In the genomic region with DNA sequence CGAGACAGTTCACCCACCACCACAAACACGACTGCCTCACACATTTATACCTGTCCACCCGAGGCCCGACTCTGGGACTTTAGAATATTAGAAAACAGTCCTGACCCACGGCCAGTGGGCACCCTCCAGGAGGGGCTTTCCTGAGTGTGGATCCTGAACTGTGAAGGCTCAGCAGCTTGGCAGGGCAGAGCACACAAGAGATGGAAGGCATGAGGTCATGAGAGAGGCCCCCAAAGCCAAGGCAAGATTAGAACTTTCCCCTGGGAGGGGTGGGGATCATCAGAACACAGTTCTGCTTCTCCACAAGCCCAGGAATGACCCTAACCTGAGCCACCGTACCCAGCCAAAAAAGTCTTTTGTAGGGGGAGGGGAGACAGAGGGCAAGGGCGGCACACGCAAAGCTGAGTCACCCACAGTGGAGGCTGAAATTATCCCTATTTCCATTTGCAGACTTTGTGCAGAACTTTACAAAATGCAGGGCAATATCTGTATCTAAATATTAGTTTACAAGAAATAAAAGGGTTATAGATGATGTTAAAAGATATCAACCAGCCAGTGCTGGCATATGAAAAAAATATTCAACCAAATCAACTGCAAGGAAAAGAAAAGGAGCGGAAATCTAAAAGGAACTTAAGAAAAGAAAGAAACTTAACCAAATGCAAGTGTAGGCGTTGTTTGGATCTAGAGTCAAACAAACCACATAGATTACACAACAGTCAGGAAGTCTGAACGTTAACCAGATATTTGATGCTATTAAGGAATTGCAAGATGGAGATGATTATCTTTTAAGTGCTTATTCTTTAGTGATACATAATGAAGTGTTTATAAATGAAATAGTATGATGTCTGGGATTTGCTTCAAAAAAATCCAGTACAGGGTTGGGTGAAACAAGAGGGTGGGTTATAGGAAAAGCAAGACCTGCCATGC, we compare ENCODE assay signal across 8 cellular contexts. TPM values are rescaled to one million over a fixed set of nuclear protein-coding genes. Genes with fewer than 3 reads are reported as not detected.
DNase-seq lines count a peak whose midpoint lies in the region; ATAC-seq and TF ChIP-seq lines count a peak whose summit lies in the region.
"Not testable (repeated sequence)": the region's sequence is repeated elsewhere in the genome, so short reads cannot be mapped to it uniquely, and the experiment has no call there.

No MANE protein-coding gene starts in this region.

- not testable (repeated sequence) for H2BK5ac ChIP-seq in H9 (ENCODE audit: insufficient read length, low read length)

- H2BK120ac ChIP-seq in H9 (ENCODE audit: low read depth, low read length, poor library complexity, severe bottlenecking), result not testable (repeated sequence)

- H4K5ac ChIP-seq in H9 (ENCODE audit: insufficient read length, low read depth, low read length), result not testable (repeated sequence)

- H3K23me2 ChIP-seq in H9 (ENCODE audit: insufficient read length, low read depth, low read length, poor library complexity, severe bottlenecking), result not testable (repeated sequence)

- H3K36me3 Mint-ChIP-seq in CD14-positive monocyte; H9 (ENCODE audit: insufficient read depth in 1 of 3, low read depth in 3 of 3); T-helper 17 cell (ENCODE audit: low read depth); activated T-cell treated with anti-CD3 and anti-CD28 coated beads, Interleukin-2, amount 50 U/mL, for 72 hours (ENCODE audit: insufficient read depth in 2 of 2); dendritic cell treated with granulocyte-macrophage colony-stimulating factor and Interleukin-4, amounts not matched to agents 40 ng/mL and 50 ng/mL, for 4 days (ENCODE audit: low read depth): not testable (repeated sequence)

- not testable (repeated sequence) for H3K4ac ChIP-seq in H9 (ENCODE audit: low read depth, low read length)

- not testable (repeated sequence) for H3T11ph ChIP-seq in H9 (ENCODE audit: low read length)

- not testable (repeated sequence) for H4K91ac ChIP-seq in H9 (ENCODE audit: insufficient read length, low read depth, low read length)

- not testable (repeated sequence) for H3K23ac ChIP-seq in H9 (ENCODE audit: insufficient read length, low read depth, low read length)

- not testable (repeated sequence) for H3K27me3 Mint-ChIP-seq in CD14-positive monocyte (ENCODE audit: low read depth in 3 of 3); T-helper 17 cell; activated T-cell treated with anti-CD3 and anti-CD28 coated beads, Interleukin-2, amount 50 U/mL, for 72 hours (ENCODE audit: low read depth); dendritic cell treated with granulocyte-macrophage colony-stimulating factor and Interleukin-4, amounts not matched to agents 40 ng/mL and 50 ng/mL, for 4 days
- H3K27me3 Mint-ChIP-seq in H9 (ENCODE audit: low read depth), result peaks cover 16% of the 10 kb centered on the region

- DNase-seq in CD14-positive monocyte (ENCODE audit: low spot score); T-helper 17 cell; activated T-cell treated with anti-CD3 and anti-CD28 coated beads, Interleukin-2, amount 50 U/mL, for 72 hours; hepatocyte (ENCODE audit: low spot score); upper lobe of right lung: not testable (repeated sequence)
- DNase-seq in H9 (peak; percentile 10), MV-4-11 (lab: John Stamatoyannopoulos, UW) (peak; percentile 70)

- H3K27ac Mint-ChIP-seq in CD14-positive monocyte (peak overlapping the region; percentile 85 to 95 (median 92)), H9 (peak overlapping the region in 1 of 3 experiments; percentile 30; a peak in 2 of 7 replicates), T-helper 17 cell (peak overlapping the region; percentile 43)
- not testable (repeated sequence) for H3K27ac Mint-ChIP-seq in activated T-cell treated with anti-CD3 and anti-CD28 coated beads, Interleukin-2, amount 50 U/mL, for 72 hours
- peak overlapping the region; percentile 70 for H3K27ac Mint-ChIP-seq in dendritic cell treated with granulocyte-macrophage colony-stimulating factor and Interleukin-4, amounts not matched to agents 40 ng/mL and 50 ng/mL, for 4 days

- peak overlapping the region; percentile 53 to 75 for H3K4me3 Mint-ChIP-seq in CD14-positive monocyte
- not testable (repeated sequence) for H3K4me3 Mint-ChIP-seq in H9; T-helper 17 cell; dendritic cell treated with granulocyte-macrophage colony-stimulating factor and Interleukin-4, amounts not matched to agents 40 ng/mL and 50 ng/mL, for 4 days
- H3K4me3 Mint-ChIP-seq in activated T-cell treated with anti-CD3 and anti-CD28 coated beads, Interleukin-2, amount 50 U/mL, for 72 hours, result peak overlapping the region; percentile 16 to 50

- not testable (repeated sequence) for H3K14ac ChIP-seq in H9 (ENCODE audit: insufficient read depth, low read length)

- ATAC-seq in T-helper 17 cell, result not testable (repeated sequence)
- peak in 1 of 2 donors; percentile 46 for ATAC-seq in activated T-cell treated with anti-CD3 and anti-CD28 coated beads, Interleukin-2, amount 50 U/mL, for 72 hours (replicated peaks in 1 of 2)
- peak; percentile 29 for ATAC-seq in upper lobe of right lung

- H3K36me3 ChIP-seq in hepatocyte (replicated peaks; ENCODE audit: insufficient read depth, low read depth); upper lobe of right lung: not testable (repeated sequence)

- H3K9me2 ChIP-seq in hepatocyte (replicated peaks; ENCODE audit: insufficient read depth), result not testable (repeated sequence)

- not testable (repeated sequence) for H3K9ac ChIP-seq in H9 (ENCODE audit: extremely low read depth, insufficient read length, low read length)

- H2AFZ ChIP-seq in H9 (ENCODE audit: low read length); hepatocyte: not testable (repeated sequence)

- H3K4me3 ChIP-seq in hepatocyte, upper lobe of right lung: not testable (repeated sequence)

- not testable (repeated sequence) for H2AK5ac ChIP-seq in H9 (ENCODE audit: insufficient read length, low read length)

- not testable (repeated sequence) for H3K27me3 ChIP-seq in H9 (ENCODE audit: insufficient read depth, low read length); hepatocyte; upper lobe of right lung

- H3K4me1 Mint-ChIP-seq in CD14-positive monocyte, result peaks cover 26% of the 10 kb centered on the region
- not testable (repeated sequence) for H3K4me1 Mint-ChIP-seq in H9, T-helper 17 cell
- peaks cover 21% of the 10 kb centered on the region for H3K4me1 Mint-ChIP-seq in activated T-cell treated with anti-CD3 and anti-CD28 coated beads, Interleukin-2, amount 50 U/mL, for 72 hours (ENCODE audit: low read depth)
- peaks cover 28% of the 10 kb centered on the region for H3K4me1 Mint-ChIP-seq in dendritic cell treated with granulocyte-macrophage colony-stimulating factor and Interleukin-4, amounts not matched to agents 40 ng/mL and 50 ng/mL, for 4 days (ENCODE audit: low read depth)

- not testable (repeated sequence) for H3K79me2 ChIP-seq in H9 (ENCODE audit: insufficient read depth, low read length); hepatocyte

- TF ChIP-seq CTCF in CD14-positive monocyte (IDR thresholded peaks at IDR 0.05); H9 (conservative IDR thresholded peaks at IDR 0.05); hepatocyte (IDR thresholded peaks at IDR 0.05; ENCODE audit: poor library complexity); upper lobe of right lung (IDR thresholded peaks at IDR 0.05): not testable (repeated sequence)

- H3K9me3 ChIP-seq in H9 (ENCODE audit: control insufficient read depth, low read depth, low read length); T-helper 17 cell (ENCODE audit: control insufficient read depth, low read length, poor library complexity, severe bottlenecking); hepatocyte (ENCODE audit: low read depth); upper lobe of right lung: not testable (repeated sequence)

- H4K8ac ChIP-seq in H9 (replicated peaks; ENCODE audit: insufficient read length, low read depth, low read length), result not testable (repeated sequence)

- H2BK20ac ChIP-seq in H9 (ENCODE audit: low read depth, low read length, poor library complexity, severe bottlenecking), result not testable (repeated sequence)

- no CpG with 5 or more reads among the region's 11 CpGs for WGBS in H9 (ENCODE audit: extremely low coverage, insufficient read length, low lambda C conversion rate)
- 72% methylated on average over 11 of the region's 11 CpGs for WGBS in hepatocyte (ENCODE audit: low lambda C conversion rate, missing lambda C conversion rate)

- H3K27ac ChIP-seq in H9 (ENCODE audit: insufficient read length, low read depth, low read length); upper lobe of right lung: not testable (repeated sequence)
- H3K27ac ChIP-seq in hepatocyte, result peak overlapping the region; percentile 67

- H3K79me1 ChIP-seq in H9 (ENCODE audit: insufficient read depth, low read depth, low read length, poor library complexity, severe bottlenecking), result not testable (repeated sequence)

- not testable (repeated sequence) for H3K4me1 ChIP-seq in H9 (ENCODE audit: insufficient read depth, low read length); hepatocyte (ENCODE audit: insufficient read depth); upper lobe of right lung

- not testable (repeated sequence) for H3K18ac ChIP-seq in H9 (ENCODE audit: insufficient read length, low read depth, low read length)

- not testable (repeated sequence) for H4K20me1 ChIP-seq in H9 (ENCODE audit: control insufficient read depth, insufficient read depth, insufficient read length); hepatocyte (ENCODE audit: insufficient read depth, poor library complexity, severe bottlenecking)

- H2BK12ac ChIP-seq in H9 (ENCODE audit: insufficient read length, low read depth, low read length), result not testable (repeated sequence)

- intact Hi-C loops in CD14-positive monocyte (cut with micrococcal nuclease); dendritic cell treated with granulocyte-macrophage colony-stimulating factor and Interleukin-4, amounts not matched to agents 40 ng/mL and 50 ng/mL, for 4 days (cut with micrococcal nuclease); upper lobe of right lung (cut with DNase I): not testable (repeated sequence)

- not testable (repeated sequence) for H3K56ac ChIP-seq in H9 (ENCODE audit: insufficient read length, low read depth, low read length)

- H2BK15ac ChIP-seq in H9 (ENCODE audit: low read depth, low read length), result not testable (repeated sequence)

- H3K4me2 ChIP-seq in H9 (ENCODE audit: insufficient read depth, insufficient read length, low read length); hepatocyte: not testable (repeated sequence)

- H3K9me3 Mint-ChIP-seq in CD14-positive monocyte; H9; activated T-cell treated with anti-CD3 and anti-CD28 coated beads, Interleukin-2, amount 50 U/mL, for 72 hours; dendritic cell treated with granulocyte-macrophage colony-stimulating factor and Interleukin-4, amounts not matched to agents 40 ng/mL and 50 ng/mL, for 4 days: not testable (repeated sequence)

RNA-seq across cellular contexts. Expression of a gene that starts 29.4 kb away (rescaled TPM):
- 1 to 10 TPM; 1.9 TPM for polyA plus RNA-seq in CD14-positive monocyte
- 29.8 and 34.3 TPM in 2 replicates for total RNA-seq in H9 (2021)
- 1 to 10 TPM; 5.2 to 5.6 TPM for total RNA-seq in T-helper 17 cell
- 10 to 100 TPM in 1 of 2 donors, 1 to 10 TPM in 1; 8.3 to 11.7 TPM for total RNA-seq in activated T-cell treated with anti-CD3 and anti-CD28 coated beads, Interleukin-2, amount 50 U/mL, for 72 hours
- 15.6 and 15.7 TPM in 2 replicates for total RNA-seq in hepatocyte
- 11.1 and 17.9 TPM in 2 replicates for polyA plus RNA-seq in hepatocyte
- total RNA-seq in upper lobe of right lung, result 10.7 TPM

RNA-seq across cellular contexts. Expression of a gene that starts 44.7 kb away (rescaled TPM):
- polyA plus RNA-seq in CD14-positive monocyte (10 to 100 TPM; 56.3 to 62.8 TPM), hepatocyte (93.4 and 99.0 TPM in 2 replicates)
- total RNA-seq in H9 (2021) (38.6 and 40.4 TPM in 2 replicates), T-helper 17 cell (10 to 100 TPM; 29.2 to 31.7 TPM), hepatocyte (49.8 and 55.1 TPM in 2 replicates), upper lobe of right lung (35.8 TPM)
- 10 to 100 TPM; 23.3 to 31.8 TPM for total RNA-seq in activated T-cell treated with anti-CD3 and anti-CD28 coated beads, Interleukin-2, amount 50 U/mL, for 72 hours
